In the genomic region with DNA sequence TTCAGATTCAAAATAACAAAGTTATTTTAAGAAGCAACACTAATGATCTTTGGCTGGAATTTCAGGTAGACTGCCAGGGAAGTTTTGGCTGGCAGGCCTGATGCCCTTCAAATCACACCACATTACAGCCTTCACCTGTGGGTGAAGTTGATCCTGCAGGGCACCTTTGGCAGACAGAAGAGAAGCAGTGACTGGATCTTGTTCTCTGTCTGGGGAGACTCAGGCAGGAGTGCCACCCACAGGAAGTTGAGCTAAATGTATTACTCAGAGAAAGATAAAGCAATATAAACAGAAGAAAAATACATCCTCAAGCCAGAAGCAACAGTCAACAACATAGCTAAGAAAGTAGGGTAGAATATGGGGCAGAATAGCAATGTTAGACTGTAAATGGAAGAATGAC, we compare ENCODE assay signal across 11 cellular contexts. TPM values are rescaled to one million over a fixed set of nuclear protein-coding genes. Genes with fewer than 3 reads are reported as not detected.
DNase-seq lines count a peak whose midpoint lies in the region; TF ChIP-seq lines count a peak whose summit lies in the region.
"Had no signal": no experiment of that assay in that cellular context is flagged by ENCODE, and none has a peak within 500 bp of the region (broad histone marks: within the 10 kb centered on the region; RNA-seq: fewer than 3 reads in every experiment).

No MANE protein-coding gene starts in this region.

- no peak overlapping the region for H2BK120ac ChIP-seq in H9 (ENCODE audit: low read depth, low read length, poor library complexity, severe bottlenecking)

- H3K23me2 ChIP-seq in H9 (ENCODE audit: insufficient read length, low read depth, low read length, poor library complexity, severe bottlenecking), result no peaks in the 10 kb centered on the region

- no peaks in the 10 kb centered on the region for H3K9me3 ChIP-seq in AG04450 (ENCODE audit: control insufficient read depth, insufficient read depth, low read length)
- no peaks in the 10 kb centered on the region for H3K9me3 ChIP-seq in esophagus squamous epithelium
- H3K9me3 ChIP-seq in H9 (ENCODE audit: control insufficient read depth, low read depth, low read length), result no peaks in the 10 kb centered on the region
- H3K9me3 ChIP-seq: heart right ventricle had no signal

- H3K23ac ChIP-seq in H9 (ENCODE audit: insufficient read length, low read depth, low read length), result no peak overlapping the region

- H3K79me2 ChIP-seq in H9 (ENCODE audit: insufficient read depth, low read length), result no peaks in the 10 kb centered on the region

- TF ChIP-seq POLR2A in esophagus squamous epithelium (IDR thresholded peaks at IDR 0.05), result no peak

- no peak overlapping the region for H2AK5ac ChIP-seq in H9 (ENCODE audit: insufficient read length, low read length)

- H3K14ac ChIP-seq in H9 (ENCODE audit: insufficient read depth, low read length), result no peak overlapping the region

- H3K4me1 Mint-ChIP-seq in H9, result no peaks in the 10 kb centered on the region
- no peaks in the 10 kb centered on the region for H3K4me1 Mint-ChIP-seq in progenitor cell of endocrine pancreas (ENCODE audit: low read depth)

- no peak for DNase-seq in AG04450 (ENCODE audit: low read depth, low spot score)
- peak; percentile 59 for DNase-seq in H4 (ENCODE audit: low spot score)
- DNase-seq in RPMI7951 (ENCODE audit: low read depth), result peak; percentile 48
- DNase-seq in fibroblast of mammary gland (ENCODE audit: low read depth), result peak; percentile 63
- DNase-seq in esophagus squamous epithelium (lab: John Stamatoyannopoulos, UW), result no peak
- no peak for DNase-seq in H9
- DNase-seq in DMS153 (lab: John Stamatoyannopoulos, UW), result no peak
- no peak for DNase-seq in progenitor cell of endocrine pancreas (ENCODE audit: low spot score, unreplicated experiment)
- DNase-seq: activated effector memory CD4-positive, alpha-beta T cell treated with anti-CD3 and anti-CD28 coated beads, Interleukin-2, amount 50 U/mL, for 16 hours; heart right ventricle; T-cell had no signal

- H3K9ac ChIP-seq in H9 (ENCODE audit: extremely low read depth, insufficient read length, low read length), result no peak overlapping the region

- H3K9me3 Mint-ChIP-seq in H9 (no peaks in the 10 kb centered on the region), progenitor cell of endocrine pancreas (ENCODE audit: low read depth) (no peaks in the 10 kb centered on the region)
- H3K9me3 Mint-ChIP-seq: T-cell had no signal

- H4K20me1 ChIP-seq in H9 (ENCODE audit: control insufficient read depth, insufficient read depth, insufficient read length), result no peaks in the 10 kb centered on the region

- POLR2A ChIA-PET in AG04450 (lab: Yijun Ruan, JAX), result interaction anchor here (1.5 kb wide), 1 partner anchor 56 kb away, joined by 5 read pairs; a partner anchor contains a TSS

- H3K4me3 ChIP-seq in AG04450 (ENCODE audit: low read depth, low read length), result no peak overlapping the region
- no peak overlapping the region for H3K4me3 ChIP-seq in fibroblast of mammary gland (ENCODE audit: control insufficient read depth, low read depth, low read length)
- H3K4me3 ChIP-seq in esophagus squamous epithelium, result no peak overlapping the region
- H3K4me3 ChIP-seq: heart right ventricle had no signal

- intact Hi-C loops in esophagus squamous epithelium (cut with DNase I), result no loop called here

- no peak overlapping the region for H3K4me3 Mint-ChIP-seq in H9
- H3K4me3 Mint-ChIP-seq in progenitor cell of endocrine pancreas (ENCODE audit: low read depth), result no peak overlapping the region
- H3K4me3 Mint-ChIP-seq: T-cell had no signal

- H3K36me3 Mint-ChIP-seq in H9 (ENCODE audit: insufficient read depth in 1 of 3, low read depth in 3 of 3) (no peaks in the 10 kb centered on the region), progenitor cell of endocrine pancreas (ENCODE audit: insufficient read depth) (no peaks in the 10 kb centered on the region)
- H3K36me3 Mint-ChIP-seq: T-cell had no signal

- no peak overlapping the region for H3T11ph ChIP-seq in H9 (ENCODE audit: low read length)

- no peak overlapping the region for H4K8ac ChIP-seq in H9 (replicated peaks; ENCODE audit: insufficient read length, low read depth, low read length)

- H3K4me2 ChIP-seq in H9 (ENCODE audit: insufficient read depth, insufficient read length, low read length), result no peak overlapping the region

- H3K4ac ChIP-seq in H9 (ENCODE audit: low read depth, low read length), result no peak overlapping the region

- no peak overlapping the region for H2AFZ ChIP-seq in H9 (ENCODE audit: low read length)

- no peak overlapping the region for H2BK20ac ChIP-seq in H9 (ENCODE audit: low read depth, low read length, poor library complexity, severe bottlenecking)

- H3K56ac ChIP-seq in H9 (ENCODE audit: insufficient read length, low read depth, low read length), result no peak overlapping the region

- no peaks in the 10 kb centered on the region for H3K27me3 ChIP-seq in AG04450 (ENCODE audit: control insufficient read depth, insufficient read depth, low read length)
- H3K27me3 ChIP-seq in esophagus squamous epithelium, result peaks cover 0 to 21% (median 0%) of the 10 kb centered on the region in 4 donors
- H3K27me3 ChIP-seq in H9 (ENCODE audit: insufficient read depth, low read length), result no peaks in the 10 kb centered on the region

- H3K27ac Mint-ChIP-seq in H9 (no peak overlapping the region), progenitor cell of endocrine pancreas (no peak overlapping the region)
- H3K27ac Mint-ChIP-seq: T-cell had no signal

- no peak overlapping the region for H3K18ac ChIP-seq in H9 (ENCODE audit: insufficient read length, low read depth, low read length)

- CTCF ChIA-PET in AG04450 (lab: Charles Lee), result interaction anchor here (0.5 to 4.4 kb wide), 23 partner anchors 10 to 1381 kb away, joined by 3 to 69 read pairs (median 4); a partner anchor contains a TSS

- no peaks in the 10 kb centered on the region for H3K4me1 ChIP-seq in esophagus squamous epithelium
- H3K4me1 ChIP-seq in H9 (ENCODE audit: insufficient read depth, low read length), result no peaks in the 10 kb centered on the region
- H3K4me1 ChIP-seq: heart right ventricle had no signal

- H2BK12ac ChIP-seq in H9 (ENCODE audit: insufficient read length, low read depth, low read length), result no peak overlapping the region

- H2BK5ac ChIP-seq in H9 (ENCODE audit: insufficient read length, low read length), result no peak overlapping the region

- H4K91ac ChIP-seq in H9 (ENCODE audit: insufficient read length, low read depth, low read length), result no peak overlapping the region

- H3K27ac ChIP-seq in AG04450 (ENCODE audit: low read depth, low read length) (no peak overlapping the region), esophagus squamous epithelium (no peak overlapping the region), H9 (ENCODE audit: insufficient read length, low read depth, low read length) (no peak overlapping the region)
- H3K27ac ChIP-seq: heart right ventricle had no signal

- peak; percentile 47 for TF ChIP-seq CTCF in AG04450 (IDR thresholded peaks at IDR 0.05; ENCODE audit: low read depth, low read length)
- TF ChIP-seq CTCF in fibroblast of mammary gland (conservative IDR thresholded peaks at IDR 0.05; ENCODE audit: control insufficient read depth, insufficient read depth, low read depth, low read length), result peak; percentile 49
- peak in 1 of 6 experiments; percentile 11 for TF ChIP-seq CTCF in esophagus squamous epithelium (IDR thresholded peaks at IDR 0.05)
- TF ChIP-seq CTCF in H9 (conservative IDR thresholded peaks at IDR 0.05), result no peak; the same call in 2 of the 3 replicates
- no peak for TF ChIP-seq CTCF in progenitor cell of endocrine pancreas (IDR thresholded peaks at IDR 0.05; ENCODE audit: unreplicated experiment)

- no peak overlapping the region for H2BK15ac ChIP-seq in H9 (ENCODE audit: low read depth, low read length)

- H3K36me3 ChIP-seq in esophagus squamous epithelium, result no peaks in the 10 kb centered on the region
- H3K36me3 ChIP-seq: heart right ventricle had no signal

- H3K27me3 Mint-ChIP-seq in H9 (ENCODE audit: low read depth) (peaks cover 5% of the 10 kb centered on the region), progenitor cell of endocrine pancreas (peaks cover 22% of the 10 kb centered on the region)

- no peaks in the 10 kb centered on the region for H3K79me1 ChIP-seq in H9 (ENCODE audit: insufficient read depth, low read depth, low read length, poor library complexity, severe bottlenecking)

- no peak overlapping the region for H4K5ac ChIP-seq in H9 (ENCODE audit: insufficient read length, low read depth, low read length)

RNA-seq across cellular contexts. Expression of a gene that starts 12.8 kb away (rescaled TPM):
- 1.4 and 1.9 TPM in 2 replicates for polyA plus RNA-seq in AG04450 (2011; rRNA removed)
- 5.1 and 5.6 TPM in 2 replicates for polyA minus RNA-seq in AG04450 (2011; rRNA and poly(A)+ RNA removed)
- 0.21 TPM in 1 of 2 replicates, not detected in the other for total RNA-seq in H4 (2014; rRNA removed; shearing (Covaris generic))
- 0.36 TPM in 1 of 2 replicates, not detected in the other for total RNA-seq in RPMI7951 (2014; rRNA removed; shearing (Covaris generic))
- total RNA-seq in esophagus squamous epithelium, result not detected
- not detected in 2 replicates for total RNA-seq in H9 (2021)
- 0.84 and 0.93 TPM in 2 replicates for total RNA-seq in progenitor cell of endocrine pancreas
- polyA plus RNA-seq: heart right ventricle had no signal

RNA-seq across cellular contexts. Expression of a gene that starts 56.3 kb away (rescaled TPM):
- 39.9 and 40.7 TPM in 2 replicates for polyA plus RNA-seq in AG04450 (2011; rRNA removed)
- polyA minus RNA-seq in AG04450 (2011; rRNA and poly(A)+ RNA removed), result 80.4 and 132 TPM in 2 replicates
- total RNA-seq in H4 (2014; rRNA removed; shearing (Covaris generic)), result 0.76 and 1.3 TPM in 2 replicates
- total RNA-seq in RPMI7951 (2014; rRNA removed; shearing (Covaris generic)), result 3.1 and 5.4 TPM in 2 replicates
- total RNA-seq in esophagus squamous epithelium (not detected), H9 (2021) (not detected in 2 replicates), progenitor cell of endocrine pancreas (0.14 and 0.64 TPM in 2 replicates)

Comparison
In these comparisons a context has a peak if more than half of its experiments do, and no peak if none do; other contexts are left out.
1. DNase-seq: peak in H4 (single experiment), RPMI7951 (single experiment) and fibroblast of mammary gland (single experiment); none in AG04450 (single experiment), esophagus squamous epithelium (single experiment), H9 (single experiment), DMS153 (single experiment) and progenitor cell of endocrine pancreas (single experiment).
2. CTCF ChIP-seq: peak in AG04450 (single experiment) and fibroblast of mammary gland (single experiment); none in H9 (single experiment) and progenitor cell of endocrine pancreas (single experiment).